Comparison of ENCODE assay signal across 14 cellular contexts in genomic region chr6:117266267-117266797, GRCh38. TPM values are rescaled to one million over a fixed set of nuclear protein-coding genes. Genes with fewer than 3 reads are reported as not detected.
DNase-seq lines count a peak whose midpoint lies in the region; ATAC-seq and TF ChIP-seq lines count a peak whose summit lies in the region.
"Had no signal": no experiment of that assay in that cellular context is flagged by ENCODE, and none has a peak within 500 bp of the region (broad histone marks: within the 10 kb centered on the region; RNA-seq: fewer than 3 reads in every experiment).

No MANE protein-coding gene starts in this region.

- H3K27me3 Mint-ChIP-seq in H9 (ENCODE audit: low read depth) = peaks cover 98% of the 10 kb centered on the region

- H3K18ac ChIP-seq in H9 (ENCODE audit: insufficient read length, low read depth, low read length) (no peak overlapping the region), mesenchymal stem cell (ENCODE audit: low read depth in 1 of 2, low read length in 2 of 2) (no peak overlapping the region)

- H3K4ac ChIP-seq in H9 (ENCODE audit: low read depth, low read length) = no peak overlapping the region
- no peak overlapping the region for H3K4ac ChIP-seq in mesenchymal stem cell (ENCODE audit: low read depth in 1 of 2, low read length in 2 of 2)

- no peak for ATAC-seq in GM21447 (IDR thresholded peaks at IDR 0.05; ENCODE audit: unreplicated experiment)
- ATAC-seq: T-cell had no signal

- DNase-seq in H9 (no peak), adipocyte (ENCODE audit: low read depth) (no peak), mesenchymal stem cell (no peak), smooth muscle cell (lab: John Stamatoyannopoulos, UW; ENCODE audit: unreplicated experiment) (no peak), posterior cingulate gyrus (no peak), AG08396 (ENCODE audit: low spot score) (no peak), GM10248 (ENCODE audit: extremely low spot score) (no peak)
- DNase-seq: GDM1, NCI-H2171, OCI-M1, T-cell had no signal

- H3F3A ChIP-seq in smooth muscle cell (ENCODE audit: low read depth) = no peaks in the 10 kb centered on the region

- H4K20me1 ChIP-seq in H9 (ENCODE audit: control insufficient read depth, insufficient read depth, insufficient read length) (no peaks in the 10 kb centered on the region), smooth muscle cell (ENCODE audit: low read depth) (no peaks in the 10 kb centered on the region)

- H3K14ac ChIP-seq in H9 (ENCODE audit: insufficient read depth, low read length) (no peak overlapping the region), mesenchymal stem cell (ENCODE audit: low read length in 2 of 2) (no peak overlapping the region)

- H4K5ac ChIP-seq in H9 (ENCODE audit: insufficient read length, low read depth, low read length) = no peak overlapping the region

- H3K27me3 ChIP-seq in H9 (ENCODE audit: insufficient read depth, low read length) = peaks cover 73% of the 10 kb centered on the region
- peaks cover 93% of the 10 kb centered on the region for H3K27me3 ChIP-seq in adipocyte (replicated peaks; ENCODE audit: control insufficient read depth, insufficient read depth, low read length)
- H3K27me3 ChIP-seq in mesenchymal stem cell (ENCODE audit: control insufficient read depth in 1 of 2, insufficient read depth in 1 of 2, low read length in 2 of 2) = peaks cover 88 to 97% of the 10 kb centered on the region in 2 experiments
- peaks cover 100% of the 10 kb centered on the region for H3K27me3 ChIP-seq in smooth muscle cell (ENCODE audit: low read depth)

- no peaks in the 10 kb centered on the region for H3K79me1 ChIP-seq in H9 (ENCODE audit: insufficient read depth, low read depth, low read length, poor library complexity, severe bottlenecking)
- H3K79me1 ChIP-seq in mesenchymal stem cell (replicated peaks; ENCODE audit: low read length, poor library complexity, severe bottlenecking) = no peaks in the 10 kb centered on the region

- no peak overlapping the region for H2BK5ac ChIP-seq in H9 (ENCODE audit: insufficient read length, low read length)
- H2BK5ac ChIP-seq in mesenchymal stem cell (ENCODE audit: low read depth, low read length, poor library complexity, severe bottlenecking) = no peak overlapping the region

- H3K79me2 ChIP-seq in H9 (ENCODE audit: insufficient read depth, low read length) = no peaks in the 10 kb centered on the region
- no peaks in the 10 kb centered on the region for H3K79me2 ChIP-seq in smooth muscle cell (ENCODE audit: low read depth)

- H3K23me2 ChIP-seq in H9 (ENCODE audit: insufficient read length, low read depth, low read length, poor library complexity, severe bottlenecking) = peaks cover 16% of the 10 kb centered on the region

- no peak for TF ChIP-seq CTCF in H9 (conservative IDR thresholded peaks at IDR 0.05)
- TF ChIP-seq CTCF in smooth muscle cell (IDR thresholded peaks at IDR 0.05; ENCODE audit: borderline replicate concordance, insufficient read depth, poor library complexity, severe bottlenecking) = no peak
- TF ChIP-seq CTCF in GM10248 (IDR thresholded peaks at IDR 0.05; ENCODE audit: control extremely low read depth, extremely low read depth, low read depth, missing control alignments) = no peak

- intact Hi-C loops in posterior cingulate gyrus (cut with DNase I) = no loop called here

- H4K8ac ChIP-seq in H9 (replicated peaks; ENCODE audit: insufficient read length, low read depth, low read length) (no peak overlapping the region), mesenchymal stem cell (ENCODE audit: low read length) (no peak overlapping the region)

- H3K23ac ChIP-seq in H9 (ENCODE audit: insufficient read length, low read depth, low read length) = no peak overlapping the region
- no peak overlapping the region for H3K23ac ChIP-seq in mesenchymal stem cell (ENCODE audit: low read length in 2 of 2)

- H3K4me3 ChIP-seq in adipocyte (ENCODE audit: low read length) (peak overlapping the region; percentile 72), mesenchymal stem cell (ENCODE audit: insufficient read depth in 1 of 2, low read depth in 1 of 2, low read length in 2 of 2) (peak overlapping the region in 1 of 2 experiments; percentile 71), smooth muscle cell (peak overlapping the region; percentile 52)

- peaks cover 19 to 41% of the 10 kb centered on the region in 2 experiments for H3K4me1 Mint-ChIP-seq in H9

- H3K4me1 ChIP-seq in H9 (ENCODE audit: insufficient read depth, low read length) = no peaks in the 10 kb centered on the region
- peaks cover 23% of the 10 kb centered on the region for H3K4me1 ChIP-seq in adipocyte (ENCODE audit: control insufficient read depth, insufficient read depth, low read length)
- H3K4me1 ChIP-seq in mesenchymal stem cell (ENCODE audit: control insufficient read depth, insufficient read depth, low read depth, low read length) = peaks cover 28% of the 10 kb centered on the region
- H3K4me1 ChIP-seq in smooth muscle cell (ENCODE audit: low read depth) = peaks cover 13% of the 10 kb centered on the region

- no peaks in the 10 kb centered on the region; a peak in 1 of 5 replicates for H3K9me3 Mint-ChIP-seq in H9
- H3K9me3 Mint-ChIP-seq: activated T-helper 2 cell treated with anti-CD3 and anti-CD28 coated beads, Interferon-gamma antibody, Interleukin-2, Interleukin-4, amounts not matched to agents 10 μg/mL and 5 μg/mL and 100 μg/mL, durations not matched to agents 14 hours and 24 hours and 36 hours; T-cell had no signal

- POLR2A ChIA-PET in GM10248 (lab: Yijun Ruan, JAX) = no interaction called here

- H3K9ac ChIP-seq in H9 (ENCODE audit: extremely low read depth, insufficient read length, low read length) = no peak overlapping the region
- H3K9ac ChIP-seq in adipocyte (ENCODE audit: low read length) = no peak overlapping the region
- H3K9ac ChIP-seq in mesenchymal stem cell (ENCODE audit: low read length) = no peak overlapping the region
- H3K9ac ChIP-seq in smooth muscle cell (ENCODE audit: low read depth) = no peak overlapping the region

- H4K91ac ChIP-seq in H9 (ENCODE audit: insufficient read length, low read depth, low read length) (no peak overlapping the region), mesenchymal stem cell (ENCODE audit: low read length) (no peak overlapping the region)

- H2AFZ ChIP-seq in H9 (ENCODE audit: low read length) (no peak overlapping the region), mesenchymal stem cell (ENCODE audit: low read depth, low read length) (no peak overlapping the region), smooth muscle cell (ENCODE audit: low read depth) (no peak overlapping the region)

- H2BK20ac ChIP-seq in H9 (ENCODE audit: low read depth, low read length, poor library complexity, severe bottlenecking) = no peak overlapping the region

- H3T11ph ChIP-seq in H9 (ENCODE audit: low read length) = no peak overlapping the region

- H2AK5ac ChIP-seq in H9 (ENCODE audit: insufficient read length, low read length) (no peak overlapping the region), mesenchymal stem cell (ENCODE audit: low read length, severe bottlenecking) (no peak overlapping the region)

- no CpG with 5 or more reads among the region's 12 CpGs for WGBS in H9 (ENCODE audit: extremely low coverage, insufficient read length, low lambda C conversion rate)
- 8% methylated on average over 11 of the region's 12 CpGs for WGBS in mesenchymal stem cell
- 16% methylated on average over 12 of the region's 12 CpGs for WGBS in smooth muscle cell (ENCODE audit: low lambda C conversion rate)

- no peak overlapping the region for H3K56ac ChIP-seq in H9 (ENCODE audit: insufficient read length, low read depth, low read length)

- H3K27ac ChIP-seq in H9 (ENCODE audit: insufficient read length, low read depth, low read length) = no peak overlapping the region
- no peak overlapping the region for H3K27ac ChIP-seq in mesenchymal stem cell (ENCODE audit: low read length, poor library complexity, severe bottlenecking)
- H3K27ac ChIP-seq in smooth muscle cell (ENCODE audit: low read depth) = no peak overlapping the region

- H3K36me3 Mint-ChIP-seq in H9 (ENCODE audit: insufficient read depth in 1 of 3, low read depth in 3 of 3) = no peaks in the 10 kb centered on the region; a peak in 1 of 7 replicates
- H3K36me3 Mint-ChIP-seq: T-cell had no signal

- H3K4me3 Mint-ChIP-seq in H9 = peak overlapping the region; percentile 69 to 92; a peak in 4 of 5 replicates

- no peak overlapping the region for H2BK12ac ChIP-seq in H9 (ENCODE audit: insufficient read length, low read depth, low read length)
- H2BK12ac ChIP-seq in mesenchymal stem cell (ENCODE audit: low read length in 2 of 2) = no peak overlapping the region

- H2BK120ac ChIP-seq in H9 (ENCODE audit: low read depth, low read length, poor library complexity, severe bottlenecking) (no peak overlapping the region), mesenchymal stem cell (ENCODE audit: low read depth, low read length) (no peak overlapping the region)

- no peak overlapping the region for H3K27ac Mint-ChIP-seq in H9
- H3K27ac Mint-ChIP-seq: activated T-helper 2 cell treated with anti-CD3 and anti-CD28 coated beads, Interferon-gamma antibody, Interleukin-2, Interleukin-4, amounts not matched to agents 10 μg/mL and 5 μg/mL and 100 μg/mL, durations not matched to agents 14 hours and 24 hours and 36 hours; T-cell had no signal

- H3K9me3 ChIP-seq in H9 (ENCODE audit: control insufficient read depth, low read depth, low read length) = no peaks in the 10 kb centered on the region
- peaks cover 20% of the 10 kb centered on the region for H3K9me3 ChIP-seq in adipocyte (ENCODE audit: control insufficient read depth, low read length)
- peaks cover 8% of the 10 kb centered on the region for H3K9me3 ChIP-seq in mesenchymal stem cell (ENCODE audit: control insufficient read depth, low read length)
- H3K9me3 ChIP-seq in smooth muscle cell (replicated peaks; ENCODE audit: low read depth) = no peaks in the 10 kb centered on the region

- peak overlapping the region; percentile 92 for H3K4me2 ChIP-seq in H9 (ENCODE audit: insufficient read depth, insufficient read length, low read length)
- H3K4me2 ChIP-seq in mesenchymal stem cell (ENCODE audit: low read length, poor library complexity, severe bottlenecking) = peak overlapping the region; percentile 84
- peak overlapping the region; percentile 94 for H3K4me2 ChIP-seq in smooth muscle cell

- CTCF ChIA-PET in GM10248 (lab: Yijun Ruan, JAX) = interaction anchor here (1.1 to 1.2 kb wide), 2 partner anchors 13 to 14 kb away, joined by 3 to 4 read pairs; no protein-coding TSS in a partner anchor

- H3K36me3 ChIP-seq in adipocyte (ENCODE audit: control insufficient read depth, insufficient read depth, low read length, severe bottlenecking) (no peaks in the 10 kb centered on the region), mesenchymal stem cell (ENCODE audit: control insufficient read depth in 1 of 2, insufficient read depth in 2 of 2, low read depth in 1 of 2, low read length in 2 of 2) (peaks cover 0 to 5% of the 10 kb centered on the region in 2 experiments), smooth muscle cell (ENCODE audit: low read depth) (no peaks in the 10 kb centered on the region)

- no peak overlapping the region for H2BK15ac ChIP-seq in H9 (ENCODE audit: low read depth, low read length)
- no peak overlapping the region for H2BK15ac ChIP-seq in mesenchymal stem cell (ENCODE audit: low read depth, poor library complexity, severe bottlenecking)

RNA-seq across cellular contexts. Expression of gene VGLL2, which starts 1.0 kb away (rescaled TPM):
- total RNA-seq in H9 (2021) (0.13 TPM in 1 of 2 replicates, not detected in the other), smooth muscle cell (not detected in 2 replicates)
- not detected for polyA plus RNA-seq in mesenchymal stem cell (2013, experiment 1 of 2)
- polyA plus RNA-seq in mesenchymal stem cell (2013, experiment 2 of 2) = not detected
- not detected in 2 replicates for polyA plus RNA-seq in smooth muscle cell
- total RNA-seq: activated T-helper 2 cell treated with anti-CD3 and anti-CD28 coated beads, Interferon-gamma antibody, Interleukin-2, Interleukin-4, amounts not matched to agents 10 μg/mL and 5 μg/mL and 100 μg/mL, durations not matched to agents 14 hours and 24 hours and 36 hours; epithelial cell of proximal tubule; T-cell had no signal
